ENCODE assay signal across 1 cellular context in the genomic region with DNA sequence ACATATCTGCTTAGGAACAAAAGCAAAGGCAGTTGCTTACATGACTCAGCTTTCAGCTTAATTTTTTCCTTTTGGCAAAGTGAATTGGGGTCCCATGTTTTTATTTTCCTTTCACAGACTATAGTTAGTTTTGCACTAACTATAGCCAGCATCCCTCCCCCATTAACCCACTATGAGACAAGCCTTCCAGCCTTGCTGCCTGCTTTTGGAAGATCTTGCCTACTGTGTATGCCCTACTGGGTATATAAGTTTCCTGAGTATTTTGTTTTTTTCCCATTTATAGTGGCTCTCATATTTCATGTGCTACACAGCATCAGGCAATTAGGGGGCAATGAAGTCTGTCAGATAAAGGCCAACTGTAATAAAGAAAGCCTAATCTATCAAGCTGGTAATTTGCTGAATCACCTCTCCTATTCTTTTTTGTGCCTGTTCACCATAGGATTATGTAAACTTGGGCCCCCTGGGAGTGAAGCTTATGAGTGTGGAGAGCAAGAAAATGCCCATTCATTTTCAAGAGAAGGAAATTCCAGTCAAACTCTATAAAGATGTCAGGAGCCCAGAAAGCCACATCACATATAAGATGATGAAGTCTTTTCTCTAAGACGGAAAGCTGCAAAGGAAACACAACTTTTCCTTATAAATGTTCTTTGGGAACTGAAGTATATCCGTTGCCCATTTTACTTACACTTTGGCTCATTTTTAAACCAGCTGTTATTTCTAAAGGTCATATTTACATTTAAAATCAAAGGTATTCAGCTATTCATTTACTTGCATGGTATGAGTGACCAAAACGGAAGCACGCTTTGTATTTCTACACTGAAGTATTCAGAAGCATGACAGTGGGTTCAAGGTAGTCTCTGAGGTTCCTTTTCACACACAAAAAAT.
TF ChIP-seq lines count a peak whose summit lies in the region.

No MANE protein-coding gene starts in this region.

TF ChIP-seq in HepG2, 621 proteins besides CTCF, POLR2A, EP300 and RAD21 (continued from another document and continues in another):
- TF ChIP-seq, protein P1, sequence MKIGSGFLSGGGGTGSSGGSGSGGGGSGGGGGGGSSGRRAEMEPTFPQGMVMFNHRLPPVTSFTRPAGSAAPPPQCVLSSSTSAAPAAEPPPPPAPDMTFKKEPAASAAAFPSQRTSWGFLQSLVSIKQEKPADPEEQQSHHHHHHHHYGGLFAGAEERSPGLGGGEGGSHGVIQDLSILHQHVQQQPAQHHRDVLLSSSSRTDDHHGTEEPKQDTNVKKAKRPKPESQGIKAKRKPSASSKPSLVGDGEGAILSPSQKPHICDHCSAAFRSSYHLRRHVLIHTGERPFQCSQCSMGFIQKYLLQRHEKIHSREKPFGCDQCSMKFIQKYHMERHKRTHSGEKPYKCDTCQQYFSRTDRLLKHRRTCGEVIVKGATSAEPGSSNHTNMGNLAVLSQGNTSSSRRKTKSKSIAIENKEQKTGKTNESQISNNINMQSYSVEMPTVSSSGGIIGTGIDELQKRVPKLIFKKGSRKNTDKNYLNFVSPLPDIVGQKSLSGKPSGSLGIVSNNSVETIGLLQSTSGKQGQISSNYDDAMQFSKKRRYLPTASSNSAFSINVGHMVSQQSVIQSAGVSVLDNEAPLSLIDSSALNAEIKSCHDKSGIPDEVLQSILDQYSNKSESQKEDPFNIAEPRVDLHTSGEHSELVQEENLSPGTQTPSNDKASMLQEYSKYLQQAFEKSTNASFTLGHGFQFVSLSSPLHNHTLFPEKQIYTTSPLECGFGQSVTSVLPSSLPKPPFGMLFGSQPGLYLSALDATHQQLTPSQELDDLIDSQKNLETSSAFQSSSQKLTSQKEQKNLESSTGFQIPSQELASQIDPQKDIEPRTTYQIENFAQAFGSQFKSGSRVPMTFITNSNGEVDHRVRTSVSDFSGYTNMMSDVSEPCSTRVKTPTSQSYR (CRISPR knock-in tag; IDR thresholded peaks at IDR 0.05; ENCODE audit: borderline replicate concordance) = no peak
- TF ChIP-seq SATB2 (CRISPR knock-in tag; IDR thresholded peaks at IDR 0.05) = no peak
- no peak for TF ChIP-seq ZNF260 (CRISPR knock-in tag; IDR thresholded peaks at IDR 0.05; ENCODE audit: borderline replicate concordance, low read depth)
- no peak for TF ChIP-seq HNRNPL (IDR thresholded peaks at IDR 0.05; ENCODE audit: low read depth, low read length)
- TF ChIP-seq, protein P2, sequence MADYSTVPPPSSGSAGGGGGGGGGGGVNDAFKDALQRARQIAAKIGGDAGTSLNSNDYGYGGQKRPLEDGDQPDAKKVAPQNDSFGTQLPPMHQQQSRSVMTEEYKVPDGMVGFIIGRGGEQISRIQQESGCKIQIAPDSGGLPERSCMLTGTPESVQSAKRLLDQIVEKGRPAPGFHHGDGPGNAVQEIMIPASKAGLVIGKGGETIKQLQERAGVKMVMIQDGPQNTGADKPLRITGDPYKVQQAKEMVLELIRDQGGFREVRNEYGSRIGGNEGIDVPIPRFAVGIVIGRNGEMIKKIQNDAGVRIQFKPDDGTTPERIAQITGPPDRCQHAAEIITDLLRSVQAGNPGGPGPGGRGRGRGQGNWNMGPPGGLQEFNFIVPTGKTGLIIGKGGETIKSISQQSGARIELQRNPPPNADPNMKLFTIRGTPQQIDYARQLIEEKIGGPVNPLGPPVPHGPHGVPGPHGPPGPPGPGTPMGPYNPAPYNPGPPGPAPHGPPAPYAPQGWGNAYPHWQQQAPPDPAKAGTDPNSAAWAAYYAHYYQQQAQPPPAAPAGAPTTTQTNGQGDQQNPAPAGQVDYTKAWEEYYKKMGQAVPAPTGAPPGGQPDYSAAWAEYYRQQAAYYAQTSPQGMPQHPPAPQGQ (CRISPR knock-in tag; IDR thresholded peaks at IDR 0.05; ENCODE audit: borderline replicate concordance) = no peak
- TF ChIP-seq, protein P3, sequence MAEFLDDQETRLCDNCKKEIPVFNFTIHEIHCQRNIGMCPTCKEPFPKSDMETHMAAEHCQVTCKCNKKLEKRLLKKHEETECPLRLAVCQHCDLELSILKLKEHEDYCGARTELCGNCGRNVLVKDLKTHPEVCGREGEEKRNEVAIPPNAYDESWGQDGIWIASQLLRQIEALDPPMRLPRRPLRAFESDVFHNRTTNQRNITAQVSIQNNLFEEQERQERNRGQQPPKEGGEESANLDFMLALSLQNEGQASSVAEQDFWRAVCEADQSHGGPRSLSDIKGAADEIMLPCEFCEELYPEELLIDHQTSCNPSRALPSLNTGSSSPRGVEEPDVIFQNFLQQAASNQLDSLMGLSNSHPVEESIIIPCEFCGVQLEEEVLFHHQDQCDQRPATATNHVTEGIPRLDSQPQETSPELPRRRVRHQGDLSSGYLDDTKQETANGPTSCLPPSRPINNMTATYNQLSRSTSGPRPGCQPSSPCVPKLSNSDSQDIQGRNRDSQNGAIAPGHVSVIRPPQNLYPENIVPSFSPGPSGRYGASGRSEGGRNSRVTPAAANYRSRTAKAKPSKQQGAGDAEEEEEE (CRISPR knock-in tag; IDR thresholded peaks at IDR 0.05; ENCODE audit: borderline replicate concordance) = no peak
- no peak for TF ChIP-seq ATRX (CRISPR knock-in tag; IDR thresholded peaks at IDR 0.05; ENCODE audit: borderline replicate concordance)
- TF ChIP-seq, protein P4, sequence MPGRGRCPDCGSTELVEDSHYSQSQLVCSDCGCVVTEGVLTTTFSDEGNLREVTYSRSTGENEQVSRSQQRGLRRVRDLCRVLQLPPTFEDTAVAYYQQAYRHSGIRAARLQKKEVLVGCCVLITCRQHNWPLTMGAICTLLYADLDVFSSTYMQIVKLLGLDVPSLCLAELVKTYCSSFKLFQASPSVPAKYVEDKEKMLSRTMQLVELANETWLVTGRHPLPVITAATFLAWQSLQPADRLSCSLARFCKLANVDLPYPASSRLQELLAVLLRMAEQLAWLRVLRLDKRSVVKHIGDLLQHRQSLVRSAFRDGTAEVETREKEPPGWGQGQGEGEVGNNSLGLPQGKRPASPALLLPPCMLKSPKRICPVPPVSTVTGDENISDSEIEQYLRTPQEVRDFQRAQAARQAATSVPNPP (CRISPR knock-in tag; IDR thresholded peaks at IDR 0.05) = no peak
- TF ChIP-seq, protein P5, sequence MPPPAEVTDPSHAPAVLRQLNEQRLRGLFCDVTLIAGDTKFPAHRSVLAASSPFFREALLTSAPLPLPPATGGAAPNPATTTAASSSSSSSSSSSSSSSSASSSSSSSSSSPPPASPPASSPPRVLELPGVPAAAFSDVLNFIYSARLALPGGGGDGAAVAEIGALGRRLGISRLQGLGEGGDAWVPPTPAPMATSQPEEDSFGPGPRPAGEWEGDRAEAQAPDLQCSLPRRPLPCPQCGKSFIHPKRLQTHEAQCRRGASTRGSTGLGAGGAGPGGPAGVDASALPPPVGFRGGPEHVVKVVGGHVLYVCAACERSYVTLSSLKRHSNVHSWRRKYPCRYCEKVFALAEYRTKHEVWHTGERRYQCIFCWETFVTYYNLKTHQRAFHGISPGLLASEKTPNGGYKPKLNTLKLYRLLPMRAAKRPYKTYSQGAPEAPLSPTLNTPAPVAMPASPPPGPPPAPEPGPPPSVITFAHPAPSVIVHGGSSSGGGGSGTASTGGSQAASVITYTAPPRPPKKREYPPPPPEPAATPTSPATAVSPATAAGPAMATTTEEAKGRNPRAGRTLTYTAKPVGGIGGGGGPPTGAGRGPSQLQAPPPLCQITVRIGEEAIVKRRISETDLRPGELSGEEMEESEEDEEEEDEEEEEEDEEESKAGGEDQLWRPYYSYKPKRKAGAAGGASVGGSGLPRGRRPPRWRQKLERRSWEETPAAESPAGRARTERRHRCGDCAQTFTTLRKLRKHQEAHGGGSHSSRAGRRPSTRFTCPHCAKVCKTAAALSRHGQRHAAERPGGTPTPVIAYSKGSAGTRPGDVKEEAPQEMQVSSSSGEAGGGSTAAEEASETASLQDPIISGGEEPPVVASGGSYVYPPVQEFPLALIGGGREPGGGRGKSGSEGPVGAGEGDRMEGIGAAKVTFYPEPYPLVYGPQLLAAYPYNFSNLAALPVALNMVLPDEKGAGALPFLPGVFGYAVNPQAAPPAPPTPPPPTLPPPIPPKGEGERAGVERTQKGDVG (CRISPR knock-in tag; IDR thresholded peaks at IDR 0.05; ENCODE audit: borderline replicate concordance) = no peak
- TF ChIP-seq ZC3H13 (CRISPR knock-in tag; IDR thresholded peaks at IDR 0.05) = no peak
- TF ChIP-seq, protein P6, sequence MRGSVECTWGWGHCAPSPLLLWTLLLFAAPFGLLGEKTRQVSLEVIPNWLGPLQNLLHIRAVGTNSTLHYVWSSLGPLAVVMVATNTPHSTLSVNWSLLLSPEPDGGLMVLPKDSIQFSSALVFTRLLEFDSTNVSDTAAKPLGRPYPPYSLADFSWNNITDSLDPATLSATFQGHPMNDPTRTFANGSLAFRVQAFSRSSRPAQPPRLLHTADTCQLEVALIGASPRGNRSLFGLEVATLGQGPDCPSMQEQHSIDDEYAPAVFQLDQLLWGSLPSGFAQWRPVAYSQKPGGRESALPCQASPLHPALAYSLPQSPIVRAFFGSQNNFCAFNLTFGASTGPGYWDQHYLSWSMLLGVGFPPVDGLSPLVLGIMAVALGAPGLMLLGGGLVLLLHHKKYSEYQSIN (CRISPR knock-in tag; IDR thresholded peaks at IDR 0.05; ENCODE audit: borderline replicate concordance) = no peak
- TF ChIP-seq TBP (CRISPR knock-in tag; IDR thresholded peaks at IDR 0.05) = no peak
- TF ChIP-seq, protein P7, sequence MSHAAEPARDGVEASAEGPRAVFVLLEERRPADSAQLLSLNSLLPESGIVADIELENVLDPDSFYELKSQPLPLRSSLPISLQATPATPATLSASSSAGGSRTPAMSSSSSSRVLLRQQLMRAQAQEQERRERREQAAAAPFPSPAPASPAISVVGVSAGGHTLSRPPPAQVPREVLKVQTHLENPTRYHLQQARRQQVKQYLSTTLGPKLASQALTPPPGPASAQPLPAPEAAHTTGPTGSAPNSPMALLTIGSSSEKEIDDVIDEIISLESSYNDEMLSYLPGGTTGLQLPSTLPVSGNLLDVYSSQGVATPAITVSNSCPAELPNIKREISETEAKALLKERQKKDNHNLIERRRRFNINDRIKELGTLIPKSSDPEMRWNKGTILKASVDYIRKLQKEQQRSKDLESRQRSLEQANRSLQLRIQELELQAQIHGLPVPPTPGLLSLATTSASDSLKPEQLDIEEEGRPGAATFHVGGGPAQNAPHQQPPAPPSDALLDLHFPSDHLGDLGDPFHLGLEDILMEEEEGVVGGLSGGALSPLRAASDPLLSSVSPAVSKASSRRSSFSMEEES (CRISPR knock-in tag; IDR thresholded peaks at IDR 0.05) = no peak
- TF ChIP-seq TRIM24 (CRISPR knock-in tag; IDR thresholded peaks at IDR 0.05) = no peak
- TF ChIP-seq ZNF577 (CRISPR knock-in tag; IDR thresholded peaks at IDR 0.05; ENCODE audit: borderline replicate concordance, low read depth) = no peak
- TF ChIP-seq TBX3 (IDR thresholded peaks at IDR 0.05; ENCODE audit: borderline replicate concordance) = no peak
- no peak for TF ChIP-seq SKI (IDR thresholded peaks at IDR 0.05; ENCODE audit: partially characterized antibody)
- TF ChIP-seq PRMT3 (CRISPR knock-in tag; IDR thresholded peaks at IDR 0.05; ENCODE audit: borderline replicate concordance, low read depth) = no peak
- no peak for TF ChIP-seq TCF7L2 (IDR thresholded peaks at IDR 0.05; ENCODE audit: low read depth, low read length)
- TF ChIP-seq RARG (CRISPR knock-in tag; IDR thresholded peaks at IDR 0.05; ENCODE audit: low read depth) = no peak
- TF ChIP-seq ELF4 (CRISPR knock-in tag; IDR thresholded peaks at IDR 0.05; ENCODE audit: borderline replicate concordance) = no peak
- TF ChIP-seq, protein P8, sequence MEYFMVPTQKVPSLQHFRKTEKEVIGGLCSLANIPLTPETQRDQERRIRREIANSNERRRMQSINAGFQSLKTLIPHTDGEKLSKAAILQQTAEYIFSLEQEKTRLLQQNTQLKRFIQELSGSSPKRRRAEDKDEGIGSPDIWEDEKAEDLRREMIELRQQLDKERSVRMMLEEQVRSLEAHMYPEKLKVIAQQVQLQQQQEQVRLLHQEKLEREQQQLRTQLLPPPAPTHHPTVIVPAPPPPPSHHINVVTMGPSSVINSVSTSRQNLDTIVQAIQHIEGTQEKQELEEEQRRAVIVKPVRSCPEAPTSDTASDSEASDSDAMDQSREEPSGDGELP (IDR thresholded peaks at IDR 0.05; ENCODE audit: borderline replicate concordance, low read depth) = peak; percentile 84; the same call in 1 of the 2 replicates
- no peak for TF ChIP-seq ZNF772 (CRISPR knock-in tag; IDR thresholded peaks at IDR 0.05)
- no peak for TF ChIP-seq PCBP1 (IDR thresholded peaks at IDR 0.05; ENCODE audit: borderline replicate concordance, low read depth, low read length)
- no peak for TF ChIP-seq ZNF20 (CRISPR knock-in tag; IDR thresholded peaks at IDR 0.05)
- TF ChIP-seq MLLT10 (CRISPR knock-in tag; IDR thresholded peaks at IDR 0.05) = no peak
- no peak for TF ChIP-seq ZSCAN20 (CRISPR knock-in tag; IDR thresholded peaks at IDR 0.05; ENCODE audit: borderline replicate concordance)
- TF ChIP-seq ERF (CRISPR knock-in tag; IDR thresholded peaks at IDR 0.05) = no peak
- TF ChIP-seq ZNF615 (CRISPR knock-in tag; IDR thresholded peaks at IDR 0.05; ENCODE audit: borderline replicate concordance) = no peak
- TF ChIP-seq, protein P9, sequence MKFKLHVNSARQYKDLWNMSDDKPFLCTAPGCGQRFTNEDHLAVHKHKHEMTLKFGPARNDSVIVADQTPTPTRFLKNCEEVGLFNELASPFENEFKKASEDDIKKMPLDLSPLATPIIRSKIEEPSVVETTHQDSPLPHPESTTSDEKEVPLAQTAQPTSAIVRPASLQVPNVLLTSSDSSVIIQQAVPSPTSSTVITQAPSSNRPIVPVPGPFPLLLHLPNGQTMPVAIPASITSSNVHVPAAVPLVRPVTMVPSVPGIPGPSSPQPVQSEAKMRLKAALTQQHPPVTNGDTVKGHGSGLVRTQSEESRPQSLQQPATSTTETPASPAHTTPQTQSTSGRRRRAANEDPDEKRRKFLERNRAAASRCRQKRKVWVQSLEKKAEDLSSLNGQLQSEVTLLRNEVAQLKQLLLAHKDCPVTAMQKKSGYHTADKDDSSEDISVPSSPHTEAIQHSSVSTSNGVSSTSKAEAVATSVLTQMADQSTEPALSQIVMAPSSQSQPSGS (CRISPR knock-in tag; IDR thresholded peaks at IDR 0.05) = peak; percentile 40; the same call in 1 of the 2 replicates
- TF ChIP-seq ZIK1 (CRISPR knock-in tag; IDR thresholded peaks at IDR 0.05; ENCODE audit: borderline replicate concordance, low read depth) = no peak
- TF ChIP-seq, protein P10, sequence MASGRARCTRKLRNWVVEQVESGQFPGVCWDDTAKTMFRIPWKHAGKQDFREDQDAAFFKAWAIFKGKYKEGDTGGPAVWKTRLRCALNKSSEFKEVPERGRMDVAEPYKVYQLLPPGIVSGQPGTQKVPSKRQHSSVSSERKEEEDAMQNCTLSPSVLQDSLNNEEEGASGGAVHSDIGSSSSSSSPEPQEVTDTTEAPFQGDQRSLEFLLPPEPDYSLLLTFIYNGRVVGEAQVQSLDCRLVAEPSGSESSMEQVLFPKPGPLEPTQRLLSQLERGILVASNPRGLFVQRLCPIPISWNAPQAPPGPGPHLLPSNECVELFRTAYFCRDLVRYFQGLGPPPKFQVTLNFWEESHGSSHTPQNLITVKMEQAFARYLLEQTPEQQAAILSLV (CRISPR knock-in tag; IDR thresholded peaks at IDR 0.05; ENCODE audit: borderline replicate concordance) = no peak
- peak; percentile 87 for TF ChIP-seq MED1 (CRISPR knock-in tag; IDR thresholded peaks at IDR 0.05)
- TF ChIP-seq, protein P11, sequence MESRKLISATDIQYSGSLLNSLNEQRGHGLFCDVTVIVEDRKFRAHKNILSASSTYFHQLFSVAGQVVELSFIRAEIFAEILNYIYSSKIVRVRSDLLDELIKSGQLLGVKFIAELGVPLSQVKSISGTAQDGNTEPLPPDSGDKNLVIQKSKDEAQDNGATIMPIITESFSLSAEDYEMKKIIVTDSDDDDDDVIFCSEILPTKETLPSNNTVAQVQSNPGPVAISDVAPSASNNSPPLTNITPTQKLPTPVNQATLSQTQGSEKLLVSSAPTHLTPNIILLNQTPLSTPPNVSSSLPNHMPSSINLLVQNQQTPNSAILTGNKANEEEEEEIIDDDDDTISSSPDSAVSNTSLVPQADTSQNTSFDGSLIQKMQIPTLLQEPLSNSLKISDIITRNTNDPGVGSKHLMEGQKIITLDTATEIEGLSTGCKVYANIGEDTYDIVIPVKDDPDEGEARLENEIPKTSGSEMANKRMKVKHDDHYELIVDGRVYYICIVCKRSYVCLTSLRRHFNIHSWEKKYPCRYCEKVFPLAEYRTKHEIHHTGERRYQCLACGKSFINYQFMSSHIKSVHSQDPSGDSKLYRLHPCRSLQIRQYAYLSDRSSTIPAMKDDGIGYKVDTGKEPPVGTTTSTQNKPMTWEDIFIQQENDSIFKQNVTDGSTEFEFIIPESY (CRISPR knock-in tag; IDR thresholded peaks at IDR 0.05) = no peak
- TF ChIP-seq DNMT1 (CRISPR knock-in tag; IDR thresholded peaks at IDR 0.05) = no peak
